Comparison of ENCODE assay signal across 1 cellular context in genomic region chr17:4236456-4236855, GRCh38.
TF ChIP-seq lines count a peak whose summit lies in the region.

No MANE protein-coding gene starts in this region.

TF ChIP-seq in WTC11, 78 proteins besides CTCF, POLR2A, EP300 and RAD21 (continued from another document):
- no peak for TF ChIP-seq ZNF532 (CRISPR knock-in tag; IDR thresholded peaks at IDR 0.05; ENCODE audit: borderline replicate concordance)
- TF ChIP-seq IRF1 (CRISPR knock-in tag; IDR thresholded peaks at IDR 0.05), result no peak
- TF ChIP-seq NR1H2 (CRISPR knock-in tag; IDR thresholded peaks at IDR 0.05), result no peak
- no peak for TF ChIP-seq RORB (CRISPR knock-in tag; IDR thresholded peaks at IDR 0.05)
- TF ChIP-seq ZNF425 (CRISPR knock-in tag; conservative IDR thresholded peaks at IDR 0.05), result no peak
- no peak for TF ChIP-seq HMGA2 (CRISPR knock-in tag; IDR thresholded peaks at IDR 0.05)
- TF ChIP-seq ZNF317 (CRISPR knock-in tag; IDR thresholded peaks at IDR 0.05; ENCODE audit: borderline replicate concordance, low read depth), result no peak
- TF ChIP-seq NR2C2 (CRISPR knock-in tag; IDR thresholded peaks at IDR 0.05), result no peak
- TF ChIP-seq PRRX2 (CRISPR knock-in tag; IDR thresholded peaks at IDR 0.05), result no peak
- TF ChIP-seq HMGXB4 (CRISPR knock-in tag; IDR thresholded peaks at IDR 0.05), result no peak
- TF ChIP-seq STAT6 (CRISPR knock-in tag; conservative IDR thresholded peaks at IDR 0.05; ENCODE audit: low read depth), result no peak
- TF ChIP-seq IRF2 (CRISPR knock-in tag; IDR thresholded peaks at IDR 0.05; ENCODE audit: borderline replicate concordance, low read depth), result no peak
- TF ChIP-seq ZNF423 (CRISPR knock-in tag; IDR thresholded peaks at IDR 0.05), result no peak
- TF ChIP-seq MXD4 (CRISPR knock-in tag; IDR thresholded peaks at IDR 0.05; ENCODE audit: borderline replicate concordance), result no peak
